ENCODE assay signal across 23 cellular contexts in the genomic region with DNA sequence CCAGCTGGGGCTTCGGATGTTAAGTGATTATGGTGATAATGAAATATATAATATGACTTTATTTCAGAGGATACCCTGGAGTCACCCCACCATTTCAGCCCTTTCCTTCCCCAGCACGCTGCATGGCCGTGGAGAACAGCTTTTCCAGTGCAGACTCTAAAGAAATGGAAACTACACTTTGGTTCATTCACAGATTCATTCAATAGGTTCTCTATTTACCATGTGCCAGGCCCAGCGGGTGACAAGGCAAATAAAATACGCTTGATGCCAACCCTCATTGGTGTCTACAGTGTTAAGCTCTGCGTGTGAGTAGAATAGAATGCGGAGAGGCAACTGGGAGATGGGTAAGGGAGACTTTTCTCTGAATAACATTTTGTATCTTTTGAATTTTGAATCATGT.
DNase-seq lines count a peak whose midpoint lies in the region; ATAC-seq and TF ChIP-seq lines count a peak whose summit lies in the region.
"Had no signal": no experiment of that assay in that cellular context is flagged by ENCODE, and none has a peak within 500 bp of the region (broad histone marks: within the 10 kb centered on the region; RNA-seq: fewer than 3 reads in every experiment).

No MANE protein-coding gene starts in this region.

- H3K27me3 ChIP-seq in IMR-90 (ENCODE audit: control insufficient read depth, insufficient read depth, low read length) = no peaks in the 10 kb centered on the region
- no peaks in the 10 kb centered on the region for H3K27me3 ChIP-seq in WERI-Rb-1 (ENCODE audit: insufficient read depth, low read depth, severe bottlenecking)
- no peaks in the 10 kb centered on the region for H3K27me3 ChIP-seq in stomach smooth muscle (ENCODE audit: control insufficient read depth in 1 of 2, insufficient read depth in 2 of 2, low read length in 2 of 2)
- H3K27me3 ChIP-seq in naive thymus-derived CD4-positive, alpha-beta T cell (ENCODE audit: control insufficient read depth in 2 of 2, insufficient read depth in 2 of 2, low read length in 2 of 2) = no peaks in the 10 kb centered on the region
- H3K27me3 ChIP-seq: foreskin keratinocyte, MG63, testis had no signal

- no peak overlapping the region for H2AFZ ChIP-seq in IMR-90 (replicated peaks; ENCODE audit: low read length, poor library complexity)

- H4K20me1 ChIP-seq in IMR-90 (ENCODE audit: insufficient read depth, low read length) = peaks cover 6% of the 10 kb centered on the region

- intact Hi-C loops in IMR-90 (cut with micrococcal nuclease) = loop anchor here (2.0 to 5.0 kb wide), 3 partner anchors 34 to 163 kb away; partner anchors contain the start of genes ANKS1A and TAF11
- intact Hi-C loops in naive thymus-derived CD4-positive, alpha-beta T cell (cut with micrococcal nuclease) = no loop called here

- H3K27ac ChIP-seq in IMR-90 (ENCODE audit: insufficient read depth, low read length) (no peak overlapping the region), WERI-Rb-1 (peak overlapping the region; percentile 97), stomach smooth muscle (ENCODE audit: low read length) (peak overlapping the region; percentile 96)
- H3K27ac ChIP-seq in naive thymus-derived CD4-positive, alpha-beta T cell (ENCODE audit: low read depth, low read length) = no peak overlapping the region
- H3K27ac ChIP-seq: foreskin keratinocyte had no signal

- H3K4ac ChIP-seq in IMR-90 (ENCODE audit: low read depth, low read length) = peak overlapping the region; percentile 92; the same call in 1 of the 2 replicates

- no peaks in the 10 kb centered on the region for H3K9me3 ChIP-seq in IMR-90 (ENCODE audit: control insufficient read depth, insufficient read depth, low read length)
- H3K9me3 ChIP-seq in WERI-Rb-1 (ENCODE audit: severe bottlenecking) = no peaks in the 10 kb centered on the region
- H3K9me3 ChIP-seq in stomach smooth muscle (ENCODE audit: control insufficient read depth in 2 of 2, low read length in 2 of 2) = no peaks in the 10 kb centered on the region
- no peaks in the 10 kb centered on the region for H3K9me3 ChIP-seq in naive thymus-derived CD4-positive, alpha-beta T cell (ENCODE audit: control insufficient read depth in 2 of 3, low read length in 3 of 3)
- H3K9me3 ChIP-seq: MG63, testis had no signal

- H3K36me3 ChIP-seq in IMR-90 (ENCODE audit: control insufficient read depth, insufficient read depth, low read length) (peaks cover 4% of the 10 kb centered on the region), WERI-Rb-1 (peaks cover 7% of the 10 kb centered on the region), stomach smooth muscle (ENCODE audit: control insufficient read depth in 2 of 2, insufficient read depth in 2 of 2, low read length in 2 of 2) (peaks cover 9 to 14% of the 10 kb centered on the region in 2 donors)
- H3K36me3 ChIP-seq in naive thymus-derived CD4-positive, alpha-beta T cell (ENCODE audit: control insufficient read depth in 2 of 3, insufficient read depth in 3 of 3, low read length in 3 of 3) = no peaks in the 10 kb centered on the region

- H3K27me3 Mint-ChIP-seq in naive thymus-derived CD4-positive, alpha-beta T cell = no peaks in the 10 kb centered on the region
- H3K27me3 Mint-ChIP-seq: activated CD4-positive, alpha-beta T cell treated with anti-CD3 and anti-CD28 coated beads for 36 hours; activated naive CD4-positive, alpha-beta T cell treated with anti-CD3 and anti-CD28 coated beads, Interleukin-2, amount 50 U/mL, for 24 hours; memory B cell; naive thymus-derived CD8-positive, alpha-beta T cell had no signal

- no peaks in the 10 kb centered on the region for H3K9me3 Mint-ChIP-seq in naive thymus-derived CD4-positive, alpha-beta T cell
- H3K9me3 Mint-ChIP-seq: activated naive CD4-positive, alpha-beta T cell treated with anti-CD3 and anti-CD28 coated beads, Interleukin-2, amount 50 U/mL, for 24 hours; activated T-cell treated with anti-CD3 and anti-CD28 coated beads, Interleukin-2, amount 50 U/mL, for 72 hours; H9; memory B cell; naive thymus-derived CD8-positive, alpha-beta T cell; stimulated activated effector memory CD8-positive, alpha-beta T cell treated with anti-CD3 and anti-CD28 coated beads, Interleukin-12 subunit alpha, Interleukin-12 subunit beta, amount 100 ng/mL, for 72 hours had no signal

- H2BK5ac ChIP-seq in IMR-90 (ENCODE audit: low read depth, low read length, poor library complexity, severe bottlenecking) = no peak overlapping the region

- peaks cover 30% of the 10 kb centered on the region for H3K9me1 ChIP-seq in IMR-90 (ENCODE audit: insufficient read depth, low read length)

- no TSS peak for BruUV-seq in IMR-90 (replicated peaks; lab: Mats Ljungman, UMichigan)

- H2BK120ac ChIP-seq in IMR-90 (ENCODE audit: low read depth, low read length) = no peak overlapping the region

- H3K4me1 Mint-ChIP-seq in naive thymus-derived CD4-positive, alpha-beta T cell = peaks cover 0 to 16% (median 0%) of the 10 kb centered on the region in 7 donors
- H3K4me1 Mint-ChIP-seq: activated naive CD4-positive, alpha-beta T cell treated with anti-CD3 and anti-CD28 coated beads, Interleukin-2, amount 50 U/mL, for 24 hours; memory B cell had no signal

- DNase-seq in IMR-90 (no peak), WERI-Rb-1 (no peak), midbrain (lab: John Stamatoyannopoulos, UW) (peak; percentile 25), kidney glomerular epithelial cell (lab: John Stamatoyannopoulos, UW) (no peak), iPS-NIHi7 (ENCODE audit: extremely low spot score) (no peak)
- no peak for DNase-seq in naive thymus-derived CD4-positive, alpha-beta T cell
- DNase-seq: activated CD4-positive, alpha-beta T cell treated with anti-CD3 and anti-CD28 coated beads for 36 hours; activated T-cell treated with anti-CD3 and anti-CD28 coated beads, Interleukin-2, amount 50 U/mL, for 72 hours; DMS53; foreskin keratinocyte; GF-D8; H9; MG63; naive thymus-derived CD8-positive, alpha-beta T cell; NCI-H1694; PC-3; SIG-M5; stimulated activated CD4-positive, alpha-beta T cell treated with anti-CD3 and anti-CD28 coated beads, Interleukin-2, amount 100 ng/mL, for 24 hours; testis had no signal

- no peak overlapping the region for H2BK20ac ChIP-seq in IMR-90 (ENCODE audit: low read depth, low read length)

- ATAC-seq in IMR-90 (ENCODE audit: low read depth) = no peak
- ATAC-seq in naive thymus-derived CD4-positive, alpha-beta T cell = no peak
- ATAC-seq: activated CD4-positive, alpha-beta T cell treated with anti-CD3 and anti-CD28 coated beads for 36 hours; activated T-cell treated with anti-CD3 and anti-CD28 coated beads, Interleukin-2, amount 50 U/mL, for 72 hours; foreskin keratinocyte; naive thymus-derived CD8-positive, alpha-beta T cell; PC-3; stimulated activated effector memory CD8-positive, alpha-beta T cell treated with anti-CD3 and anti-CD28 coated beads, Interleukin-12 subunit alpha, Interleukin-12 subunit beta, amount 100 ng/mL, for 72 hours had no signal

- no peak for TF ChIP-seq RAD21 in IMR-90 (IDR thresholded peaks at IDR 0.05; ENCODE audit: low read length)

- no peak overlapping the region; the same call in 1 of the 2 replicates for H3K18ac ChIP-seq in IMR-90 (ENCODE audit: low read depth, low read length)

- peaks cover 3 to 23% of the 10 kb centered on the region in 2 experiments; a peak in 3 of 4 replicates for H3K79me1 ChIP-seq in IMR-90 (ENCODE audit: low read depth in 1 of 2, low read length in 2 of 2)

- H3K9ac ChIP-seq in IMR-90 (ENCODE audit: low read depth, low read length) (no peak overlapping the region), stomach smooth muscle (ENCODE audit: low read length in 2 of 2) (no peak overlapping the region)

- H3K23ac ChIP-seq in IMR-90 (ENCODE audit: low read depth, low read length) = no peak overlapping the region

- WGBS in IMR-90 (ENCODE audit: extremely low coverage in 2 of 2, insufficient read length in 1 of 2), 2 experiments = no CpG with 5 or more reads among the region's 7 CpGs

- H2BK15ac ChIP-seq in IMR-90 (ENCODE audit: low read depth, low read length) = no peak overlapping the region

- no peak overlapping the region for H4K5ac ChIP-seq in IMR-90 (ENCODE audit: low read depth, low read length)

- CTCF ChIA-PET in IMR-90 (lab: Yijun Ruan, JAX) = no interaction called here
- CTCF ChIA-PET in naive thymus-derived CD4-positive, alpha-beta T cell (lab: Charles Lee) = no interaction called here

- H2AK5ac ChIP-seq in IMR-90 (ENCODE audit: low read depth, low read length) = no peak overlapping the region

- H3K36me3 Mint-ChIP-seq in naive thymus-derived CD4-positive, alpha-beta T cell = peaks cover 0 to 8% (median 0%) of the 10 kb centered on the region in 5 donors
- H3K36me3 Mint-ChIP-seq: activated naive CD4-positive, alpha-beta T cell treated with anti-CD3 and anti-CD28 coated beads, Interleukin-2, amount 50 U/mL, for 24 hours had no signal

- POLR2A ChIA-PET in IMR-90 (lab: Charles Lee; ENCODE audit: unreplicated experiment) = no interaction called here
- POLR2A ChIA-PET in naive thymus-derived CD4-positive, alpha-beta T cell (lab: Charles Lee) = no interaction called here

- no peak overlapping the region for H3K14ac ChIP-seq in IMR-90 (replicated peaks; ENCODE audit: low read depth, low read length)

- H4K8ac ChIP-seq in IMR-90 (ENCODE audit: low read depth in 2 of 2, low read length in 2 of 2) = no peak overlapping the region

- TF ChIP-seq CTCF in IMR-90 (conservative IDR thresholded peaks at IDR 0.05; ENCODE audit: low read depth, low read length) (no peak), WERI-Rb-1 (IDR thresholded peaks at IDR 0.05; ENCODE audit: low read depth, low read length) (no peak)

- H3K56ac ChIP-seq in IMR-90 (ENCODE audit: extremely low read depth, insufficient read depth, low read length) = no peak overlapping the region

- no peak overlapping the region for H3K27ac Mint-ChIP-seq in naive thymus-derived CD4-positive, alpha-beta T cell
- H3K27ac Mint-ChIP-seq: activated CD4-positive, alpha-beta T cell treated with anti-CD3 and anti-CD28 coated beads for 36 hours; activated naive CD4-positive, alpha-beta T cell treated with anti-CD3 and anti-CD28 coated beads, Interleukin-2, amount 50 U/mL, for 24 hours; activated T-cell treated with anti-CD3 and anti-CD28 coated beads, Interleukin-2, amount 50 U/mL, for 72 hours; memory B cell; naive thymus-derived CD8-positive, alpha-beta T cell; stimulated activated effector memory CD8-positive, alpha-beta T cell treated with anti-CD3 and anti-CD28 coated beads, Interleukin-12 subunit alpha, Interleukin-12 subunit beta, amount 100 ng/mL, for 72 hours had no signal

- TF ChIP-seq POLR2A in IMR-90 (IDR thresholded peaks at IDR 0.05; ENCODE audit: low read depth, low read length) = no peak

- no peak overlapping the region for H4K91ac ChIP-seq in IMR-90 (ENCODE audit: insufficient read depth, low read depth, low read length)

- in situ Hi-C loops in IMR-90 (cut with MboI; ENCODE audit: low sequenced_read_pairs) = no loop called here

- H3K4me3 ChIP-seq in IMR-90 (ENCODE audit: insufficient read depth, low read depth, low read length) (no peak overlapping the region), WERI-Rb-1 (ENCODE audit: low read depth, low read length) (no peak overlapping the region), stomach smooth muscle (ENCODE audit: low read length in 2 of 2) (no peak overlapping the region)
- H3K4me3 ChIP-seq in naive thymus-derived CD4-positive, alpha-beta T cell (ENCODE audit: low read length) = no peak overlapping the region
- H3K4me3 ChIP-seq: MG63, testis had no signal

- no peak overlapping the region for H3K4me2 ChIP-seq in IMR-90 (ENCODE audit: low read depth, low read length)

- no peak overlapping the region for H3K4me3 Mint-ChIP-seq in naive thymus-derived CD4-positive, alpha-beta T cell
- H3K4me3 Mint-ChIP-seq: activated CD4-positive, alpha-beta T cell treated with anti-CD3 and anti-CD28 coated beads for 36 hours; activated naive CD4-positive, alpha-beta T cell treated with anti-CD3 and anti-CD28 coated beads, Interleukin-2, amount 50 U/mL, for 24 hours; activated T-cell treated with anti-CD3 and anti-CD28 coated beads, Interleukin-2, amount 50 U/mL, for 72 hours; H9; memory B cell; naive thymus-derived CD8-positive, alpha-beta T cell; stimulated activated effector memory CD8-positive, alpha-beta T cell treated with anti-CD3 and anti-CD28 coated beads, Interleukin-12 subunit alpha, Interleukin-12 subunit beta, amount 100 ng/mL, for 72 hours had no signal

- H3K4me1 ChIP-seq in IMR-90 (ENCODE audit: control insufficient read depth, insufficient read depth, low read length) (peaks cover 39% of the 10 kb centered on the region), stomach smooth muscle (ENCODE audit: control insufficient read depth, insufficient read depth, low read length) (peaks cover 81% of the 10 kb centered on the region)
- peaks cover 0 to 18% of the 10 kb centered on the region in 2 donors for H3K4me1 ChIP-seq in naive thymus-derived CD4-positive, alpha-beta T cell (ENCODE audit: control insufficient read depth in 2 of 2, insufficient read depth in 2 of 2, low read length in 2 of 2)

- H2AK9ac ChIP-seq in IMR-90 (replicated peaks; ENCODE audit: low read depth, low read length, poor library complexity) = no peak overlapping the region

- dilution Hi-C loops in IMR-90 (cut with HindIII; ENCODE audit: low sequenced_read_pairs, unreplicated experiment) = no loop called here

Comparison
In these comparisons a context has a peak if more than half of its experiments do, and no peak if none do; other contexts are left out.
1. H3K27ac ChIP-seq: peak in WERI-Rb-1 (single experiment) and stomach smooth muscle (single experiment); none in IMR-90 (single experiment) and naive thymus-derived CD4-positive, alpha-beta T cell (single experiment).